Comparison of ENCODE assay signal across 29 cellular contexts in the genomic region with DNA sequence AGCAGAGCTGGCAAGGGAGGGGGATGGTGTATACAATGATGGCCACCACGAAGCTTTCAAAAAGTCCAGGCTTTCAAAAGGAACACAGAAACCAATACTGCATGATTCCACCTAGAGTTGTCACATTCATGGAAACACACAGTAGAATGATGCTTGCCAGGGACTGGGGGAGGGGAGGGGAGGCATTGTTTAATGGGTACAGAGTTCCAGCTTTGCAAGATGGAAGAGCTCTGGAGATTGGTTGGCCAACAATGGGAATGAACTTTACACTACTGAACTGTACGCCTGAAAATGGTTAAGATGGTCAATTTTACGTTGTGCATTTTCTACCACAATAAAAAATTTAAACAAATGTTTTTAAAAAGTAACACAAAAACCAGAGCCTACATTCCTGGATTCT.
"Had no signal": no experiment of that assay in that cellular context is flagged by ENCODE, and none has a peak within 500 bp of the region (broad histone marks: within the 10 kb centered on the region; RNA-seq: fewer than 3 reads in every experiment).

No MANE protein-coding gene starts in this region.

- H3K4me3 ChIP-seq: colonic mucosa, coronary artery, dorsolateral prefrontal cortex, esophagus muscularis mucosa, esophagus squamous epithelium, gastrocnemius medialis, gastroesophageal sphincter, heart left ventricle, heart right ventricle had no signal

- H3K9me3 ChIP-seq: colonic mucosa, esophagus muscularis mucosa, esophagus squamous epithelium, gastrocnemius medialis, gastroesophageal sphincter, heart right ventricle had no signal

- H3K4me3 Mint-ChIP-seq: dendritic cell treated with granulocyte-macrophage colony-stimulating factor and Interleukin-4, amounts not matched to agents 40 ng/mL and 50 ng/mL, for 4 days; effector memory CD8-positive, alpha-beta T cell; endodermal cell had no signal

- FAIRE-seq: colon, endometrium, endothelial cell of umbilical vein, frontal cortex had no signal

- ATAC-seq: effector memory CD8-positive, alpha-beta T cell; esophagus mucosa; foreskin keratinocyte; gastrocnemius medialis; gastroesophageal sphincter; heart left ventricle; heart right ventricle had no signal

- H3K9me3 Mint-ChIP-seq: effector memory CD8-positive, alpha-beta T cell; endodermal cell had no signal

- H3K27ac ChIP-seq: colonic mucosa, coronary artery, dorsolateral prefrontal cortex, epithelial cell of prostate, esophagus muscularis mucosa, esophagus squamous epithelium, foreskin keratinocyte, gastrocnemius medialis, gastroesophageal sphincter, heart left ventricle, heart right ventricle had no signal

- DNase-seq: colonic mucosa; cortex of kidney; dermis blood vessel endothelial cell; dorsolateral prefrontal cortex; effector CD4-positive, alpha-beta T cell; effector CD8-positive, alpha-beta T cell; effector memory CD4-positive, alpha-beta T cell; effector memory CD8-positive, alpha-beta T cell; endodermal cell; erythroblast; esophagus squamous epithelium; foreskin fibroblast; foreskin keratinocyte; foreskin melanocyte; gastrocnemius medialis; glutamatergic neuron; head of caudate nucleus; heart left ventricle; heart right ventricle had no signal

- H3K27ac Mint-ChIP-seq: dendritic cell treated with granulocyte-macrophage colony-stimulating factor and Interleukin-4, amounts not matched to agents 40 ng/mL and 50 ng/mL, for 4 days; effector memory CD8-positive, alpha-beta T cell; endodermal cell had no signal

- H3K36me3 ChIP-seq: colonic mucosa, esophagus muscularis mucosa, esophagus squamous epithelium, gastrocnemius medialis, gastroesophageal sphincter, heart left ventricle, heart right ventricle had no signal

- H3K27me3 ChIP-seq: colonic mucosa, dorsolateral prefrontal cortex, esophagus muscularis mucosa, esophagus squamous epithelium, foreskin keratinocyte, gastrocnemius medialis, gastroesophageal sphincter, heart left ventricle had no signal

- H3K4me1 ChIP-seq: colonic mucosa, esophagus squamous epithelium, foreskin keratinocyte, gastrocnemius medialis, gastroesophageal sphincter had no signal
